Comparison of ENCODE assay signal across 9 cellular contexts in the genomic region with DNA sequence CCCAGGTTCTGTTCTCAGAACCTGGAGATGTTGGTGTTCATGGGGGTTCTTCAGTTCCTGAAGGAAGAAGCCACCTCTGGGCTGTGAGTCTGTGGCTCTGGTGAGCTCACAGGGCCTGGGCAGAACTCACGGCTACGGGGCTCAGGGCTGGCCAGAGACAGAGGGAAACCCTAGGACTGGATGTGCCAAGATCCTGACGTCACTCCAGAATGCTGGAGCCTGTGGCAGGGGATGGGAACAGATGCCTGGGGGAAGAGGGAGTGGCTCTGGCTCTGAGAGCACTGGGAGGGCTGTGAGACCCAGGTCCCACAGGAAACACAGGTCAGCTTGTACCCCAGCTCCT. TPM values are rescaled to one million over a fixed set of nuclear protein-coding genes. Genes with fewer than 3 reads are reported as not detected.
A peak's percentile ranks its signal among the peaks of the same experiment; 100 is the strongest.
DNase-seq lines count a peak whose midpoint lies in the region; ATAC-seq, FAIRE-seq and TF ChIP-seq lines count a peak whose summit lies in the region.
"Had no signal": no experiment of that assay in that cellular context is flagged by ENCODE, and none has a peak within 500 bp of the region (broad histone marks: within the 10 kb centered on the region; RNA-seq: fewer than 3 reads in every experiment).

A gene (minus strand): TSS at position 214 of the 343 bp plus-strand sequence.

- H4K20me1 ChIP-seq in endothelial cell of umbilical vein (replicated peaks; ENCODE audit: control insufficient read depth, extremely low read depth, insufficient read depth, low read length) = no peaks in the 10 kb centered on the region

- H3K4me1 ChIP-seq in Panc1 (ENCODE audit: control insufficient read depth, insufficient read depth, low read length) = peaks cover 4% of the 10 kb centered on the region
- no peaks in the 10 kb centered on the region for H3K4me1 ChIP-seq in endothelial cell of umbilical vein (ENCODE audit: control insufficient read depth, extremely low read depth, insufficient read depth, low read length)
- H3K4me1 ChIP-seq: uterus had no signal

- BruUV-seq in Panc1 (replicated peaks; lab: Mats Ljungman, UMichigan) (no TSS peak), endothelial cell of umbilical vein (replicated peaks; lab: Mats Ljungman, UMichigan) (no TSS peak)

- no peaks in the 10 kb centered on the region for H3K9me1 ChIP-seq in endothelial cell of umbilical vein (replicated peaks; ENCODE audit: control insufficient read depth, extremely low read depth, insufficient read depth, low read length)

- H3K9me3 ChIP-seq in Panc1 (ENCODE audit: control insufficient read depth, insufficient read depth, low read depth, low read length) (no peaks in the 10 kb centered on the region), endothelial cell of umbilical vein (replicated peaks; ENCODE audit: control insufficient read depth, insufficient read depth, low read length) (no peaks in the 10 kb centered on the region)
- H3K9me3 ChIP-seq: uterus had no signal

- TF ChIP-seq POLR2A in endothelial cell of umbilical vein (IDR thresholded peaks at IDR 0.05; ENCODE audit: low read depth, low read length) = no peak
- TF ChIP-seq POLR2A in lower leg skin (IDR thresholded peaks at IDR 0.05) = no peak

- WGBS in lower leg skin, 2 donors = 16 to 18% methylated on average over 2 to 3 of the region's 3 CpGs

- DNase-seq in ELR (ENCODE audit: low read depth) = peak; percentile 72
- DNase-seq in Panc1 (ENCODE audit: low read depth, low spot score) = no peak
- peak; percentile 30 for DNase-seq in endothelial cell of umbilical vein (ENCODE audit: low read depth, low spot score)
- no peak for DNase-seq in natural killer cell treated with Interleukin-12 subunit alpha and Interleukin-12 subunit beta and Interleukin-15 and Interleukin-18, amount 100 ng/mL, for 72 hours (ENCODE audit: low spot score)
- no peak for DNase-seq in lower leg skin (ENCODE audit: low spot score in 2 of 2)
- no peak for DNase-seq in activated effector memory CD4-positive, alpha-beta T cell treated with Interleukin-2 at 50 U/mL for 16 hours

- H3K27me3 ChIP-seq in Panc1 (ENCODE audit: control insufficient read depth, insufficient read depth, low read length) = no peaks in the 10 kb centered on the region
- no peaks in the 10 kb centered on the region for H3K27me3 ChIP-seq in endothelial cell of umbilical vein (ENCODE audit: control insufficient read depth in 2 of 2, insufficient read depth in 2 of 2, low read length in 2 of 2)
- H3K27me3 ChIP-seq: uterus had no signal

- POLR2A ChIA-PET in Panc1 (lab: Charles Lee) = no interaction called here
- POLR2A ChIA-PET in endothelial cell of umbilical vein (lab: Charles Lee) = interaction anchor here (0.6 kb wide), 1 partner anchor 19 kb away, joined by 3 read pairs; no protein-coding TSS in a partner anchor

- dilution Hi-C loops in endothelial cell of umbilical vein (cut with MboI; ENCODE audit: extremely low pct_ligation_motif_present, low sequenced_read_pairs) = no loop called here

- intact Hi-C loops in Panc1 (cut with micrococcal nuclease; ENCODE audit: unreplicated experiment) = no loop called here
- intact Hi-C loops in endothelial cell of umbilical vein (cut with micrococcal nuclease) = no loop called here
- intact Hi-C loops in lower leg skin (cut with DNase I; ENCODE audit: low total_unique reads) = no loop called here

- in situ Hi-C loops in Panc1 (cut with HindIII; ENCODE audit: low pct_unique_long_range_greater_than_20kb, low sequenced_read_pairs) = no loop called here

- H3K9me3 Mint-ChIP-seq in natural killer cell treated with Interleukin-12 subunit alpha and Interleukin-12 subunit beta and Interleukin-15 and Interleukin-18, amount 100 ng/mL, for 72 hours = no peaks in the 10 kb centered on the region

- no peaks in the 10 kb centered on the region for H3K79me2 ChIP-seq in endothelial cell of umbilical vein (ENCODE audit: control insufficient read depth, insufficient read depth, low read length)

- H3K9ac ChIP-seq in endothelial cell of umbilical vein (replicated peaks; ENCODE audit: extremely low read depth, insufficient read depth, low read length) = no peak within 1 kb of the TSS

- peak within 1 kb of the TSS in 1 of 2 donors; percentile 73 for H3K27ac Mint-ChIP-seq in natural killer cell treated with Interleukin-12 subunit alpha and Interleukin-12 subunit beta and Interleukin-15 and Interleukin-18, amount 100 ng/mL, for 72 hours

- no peak for FAIRE-seq in endothelial cell of umbilical vein (lab: Jason Lieb, UNC)
- FAIRE-seq: endometrium had no signal

- H3K4me3 ChIP-seq in Panc1 (ENCODE audit: low read depth in 2 of 2, low read length in 2 of 2) (no peak within 1 kb of the TSS), endothelial cell of umbilical vein (replicated peaks in 1 of 3; ENCODE audit: insufficient read depth in 1 of 3, low read depth in 1 of 3, low read length in 3 of 3) (no peak within 1 kb of the TSS), lower leg skin (ENCODE audit: low read depth, poor library complexity, severe bottlenecking) (no peak within 1 kb of the TSS)
- H3K4me3 ChIP-seq: uterus had no signal

- ATAC-seq in Panc1 (peak; percentile 49; the same call in 1 of the 2 replicates), HG03196 (IDR thresholded peaks at IDR 0.05; ENCODE audit: unreplicated experiment) (no peak)
- no peak for ATAC-seq in natural killer cell treated with Interleukin-12 subunit alpha and Interleukin-12 subunit beta and Interleukin-15 and Interleukin-18, amount 100 ng/mL, for 72 hours

- H3K36me3 ChIP-seq in Panc1 (ENCODE audit: control insufficient read depth, insufficient read depth, low read length) (no peaks in the 10 kb centered on the region), endothelial cell of umbilical vein (ENCODE audit: control insufficient read depth in 2 of 2, extremely low read depth in 1 of 2, insufficient read depth in 2 of 2, low read length in 2 of 2) (no peaks in the 10 kb centered on the region)
- H3K36me3 ChIP-seq: uterus had no signal

- H3K4me3 Mint-ChIP-seq in natural killer cell treated with Interleukin-12 subunit alpha and Interleukin-12 subunit beta and Interleukin-15 and Interleukin-18, amount 100 ng/mL, for 72 hours = peak within 1 kb of the TSS; percentile 49

- H2AFZ ChIP-seq in endothelial cell of umbilical vein (ENCODE audit: low read depth, low read length) = no peak within 1 kb of the TSS

- peaks cover 0 to 4% of the 10 kb centered on the region in 2 donors for H3K27me3 Mint-ChIP-seq in natural killer cell treated with Interleukin-12 subunit alpha and Interleukin-12 subunit beta and Interleukin-15 and Interleukin-18, amount 100 ng/mL, for 72 hours

- H3K4me2 ChIP-seq in endothelial cell of umbilical vein (ENCODE audit: insufficient read depth, low read length) = no peak within 1 kb of the TSS

- TF ChIP-seq CTCF in Panc1 (IDR thresholded peaks at IDR 0.05) (no peak), endothelial cell of umbilical vein (IDR thresholded peaks at IDR 0.05; ENCODE audit: extremely low read depth in 1 of 2, insufficient read depth in 1 of 2, low read depth in 1 of 2, low read length in 2 of 2) (no peak), lower leg skin (IDR thresholded peaks at IDR 0.05) (no peak)

- H3K27ac ChIP-seq in Panc1 (ENCODE audit: low read length) = no peak within 1 kb of the TSS
- no peak within 1 kb of the TSS for H3K27ac ChIP-seq in endothelial cell of umbilical vein (ENCODE audit: insufficient read depth, low read depth, low read length)
- H3K27ac ChIP-seq: uterus had no signal

- no peaks in the 10 kb centered on the region for H3K36me3 Mint-ChIP-seq in natural killer cell treated with Interleukin-12 subunit alpha and Interleukin-12 subunit beta and Interleukin-15 and Interleukin-18, amount 100 ng/mL, for 72 hours

- H3K4me1 Mint-ChIP-seq in natural killer cell treated with Interleukin-12 subunit alpha and Interleukin-12 subunit beta and Interleukin-15 and Interleukin-18, amount 100 ng/mL, for 72 hours (ENCODE audit: low read depth in 2 of 2) = peaks cover 4 to 10% of the 10 kb centered on the region in 2 donors

- CTCF ChIA-PET in Panc1 (lab: Charles Lee) (no interaction called here), endothelial cell of umbilical vein (lab: Charles Lee) (interaction anchor here (1.0 to 1.2 kb wide), 2 partner anchors 9 to 11 kb away, joined by 3 to 5 read pairs; no protein-coding TSS in a partner anchor)

TF ChIP-seq in endothelial cell of umbilical vein, 7 proteins besides CTCF, POLR2A, EP300 and RAD21:
- TF ChIP-seq GATA2 (IDR thresholded peaks at IDR 0.05; ENCODE audit: insufficient read depth, insufficient read length, low read depth, low read length) (no peak), FOS (IDR thresholded peaks at IDR 0.05; ENCODE audit: borderline replicate concordance, insufficient read depth, low read length) (no peak), MYC (IDR thresholded peaks at IDR 0.05; ENCODE audit: low read depth, low read length) (no peak)

RNA-seq across cellular contexts. Expression of the gene that starts here (rescaled TPM):
- total RNA-seq in Panc1 (2021; ENCODE audit: unreplicated experiment) (0.41 TPM), endothelial cell of umbilical vein (0.16 and 0.22 TPM in 2 replicates), lower leg skin (under 1 TPM in 2 of 4 donors, not detected in 2; 0.49 to 0.89 TPM)
- 0.39 TPM for polyA plus RNA-seq in Panc1 (2012; ENCODE audit: insufficient read length)
- 0.05 and 0.06 TPM in 2 replicates for polyA plus RNA-seq in endothelial cell of umbilical vein
- 0.01 and 0.03 TPM in 2 replicates for polyA plus RNA-seq in endothelial cell of umbilical vein (2011; cell fraction: cytosol; rRNA removed)
- polyA plus RNA-seq in endothelial cell of umbilical vein (2011; cell fraction: nucleus; rRNA removed) = 0.07 and 0.08 TPM in 2 replicates
- 0.05 TPM in 1 of 2 replicates, not detected in the other for polyA plus RNA-seq in endothelial cell of umbilical vein (2012)
- polyA minus RNA-seq in endothelial cell of umbilical vein = not detected in 2 replicates
- polyA minus RNA-seq in endothelial cell of umbilical vein (2011; cell fraction: cytosol; rRNA and poly(A)+ RNA removed) = not detected
- not detected in 2 replicates for polyA minus RNA-seq in endothelial cell of umbilical vein (2011; cell fraction: nucleus; rRNA and poly(A)+ RNA removed)
- under 1 TPM; 0.50 to 0.57 TPM for total RNA-seq in natural killer cell treated with Interleukin-12 subunit alpha and Interleukin-12 subunit beta and Interleukin-15 and Interleukin-18, amount 100 ng/mL, for 72 hours

Comparison
In these comparisons a context has a peak if more than half of its experiments do, and no peak if none do; other contexts are left out.
1. Peak in ATAC-seq in Panc1; RNA of the gene not detected or under 1 TPM.
2. Peak in DNase-seq in endothelial cell of umbilical vein; RNA of the gene not detected or under 1 TPM.